22 cellular contexts compared by ENCODE assay signal in genomic region chr9:35107337-35108290, GRCh38.
"Had no signal": no experiment of that assay in that cellular context is flagged by ENCODE, and none has a peak within 500 bp of the region (broad histone marks: within the 10 kb centered on the region; RNA-seq: fewer than 3 reads in every experiment).

No MANE protein-coding gene starts in this region.

- H3K4me3 ChIP-seq: gastroesophageal sphincter, heart right ventricle, right atrium auricular region, spleen, suprapubic skin, tibial artery had no signal

- H3K27me3 ChIP-seq: gastroesophageal sphincter, heart right ventricle, right atrium auricular region, spleen, suprapubic skin, tibial artery had no signal

- ATAC-seq: activated naive CD8-positive, alpha-beta T cell treated with anti-CD3 and anti-CD28 coated beads, Interleukin-2, amount 50 U/mL, for 24 hours; gastroesophageal sphincter; heart right ventricle; left cardiac atrium had no signal

- DNase-seq: activated CD4-positive, alpha-beta T cell treated with anti-CD3 and anti-CD28 coated beads, Interleukin-2, amount 50 U/mL, for 4 hours; activated CD8-positive, alpha-beta memory T cell treated with anti-CD3 and anti-CD28 coated beads, Interleukin-2, amount 50 U/mL, for 48 hours; activated naive CD8-positive, alpha-beta T cell treated with anti-CD3 and anti-CD28 coated beads, Interleukin-2, amount 50 U/mL, for 24 hours; activated T-cell treated with anti-CD3 and anti-CD28 coated beads, Interleukin-2, amount 50 U/mL, for 24 hours; amygdala; effector CD8-positive, alpha-beta T cell; heart right ventricle; left cardiac atrium; mammary epithelial cell; naive B cell; nucleus accumbens; spleen; stimulated activated naive CD4-positive, alpha-beta T cell; T-helper 2 cell had no signal

- H3K9me3 ChIP-seq: gastroesophageal sphincter, heart right ventricle, right atrium auricular region, spleen, suprapubic skin, tibial artery had no signal

- FAIRE-seq: bronchial epithelial cell, colon, keratinocyte had no signal

- H3K27ac ChIP-seq: gastroesophageal sphincter, heart right ventricle, parathyroid adenoma, right atrium auricular region, suprapubic skin had no signal
